ENCODE assay signal across 9 cellular contexts in genomic region chr1:172883387-172883791, GRCh38.
DNase-seq lines count a peak whose midpoint lies in the region; ATAC-seq and TF ChIP-seq lines count a peak whose summit lies in the region.
"Had no signal": no experiment of that assay in that cellular context is flagged by ENCODE, and none has a peak within 500 bp of the region (broad histone marks: within the 10 kb centered on the region; RNA-seq: fewer than 3 reads in every experiment).

No MANE protein-coding gene starts in this region.

- no peak for TF ChIP-seq CTCF in CD8-positive, alpha-beta T cell (IDR thresholded peaks at IDR 0.05)
- TF ChIP-seq CTCF in foreskin fibroblast (IDR thresholded peaks at IDR 0.05; ENCODE audit: low read depth, low read length) = no peak

- peaks cover 8% of the 10 kb centered on the region for H3K4me1 ChIP-seq in CD8-positive, alpha-beta T cell (ENCODE audit: insufficient read depth, low read length)

- CTCF ChIA-PET in CD8-positive, alpha-beta T cell (lab: Charles Lee) = interaction anchor here (1.7 kb wide), 1 partner anchor 11 kb away, joined by 6 read pairs; no protein-coding TSS in a partner anchor

- peak overlapping the region; percentile 16 for H3K4me3 Mint-ChIP-seq in CD8-positive, alpha-beta T cell
- no peak overlapping the region for H3K4me3 Mint-ChIP-seq in activated naive CD8-positive, alpha-beta T cell treated with anti-CD3 and anti-CD28 coated beads, Interleukin-2, amount 50 U/mL, for 24 hours
- H3K4me3 Mint-ChIP-seq: activated naive CD4-positive, alpha-beta T cell treated with anti-CD3 and anti-CD28 coated beads for 36 hours had no signal

- ATAC-seq in CD8-positive, alpha-beta T cell = no peak
- ATAC-seq in GM19395 (IDR thresholded peaks at IDR 0.05; ENCODE audit: unreplicated experiment) (peak; percentile 85), HG03354 (IDR thresholded peaks at IDR 0.05; ENCODE audit: poor library complexity, severe bottlenecking, unreplicated experiment) (peak; percentile 72), GM21515 (IDR thresholded peaks at IDR 0.05; ENCODE audit: unreplicated experiment) (no peak)
- peak; percentile 90 for ATAC-seq in activated naive CD8-positive, alpha-beta T cell treated with anti-CD3 and anti-CD28 coated beads, Interleukin-2, amount 50 U/mL, for 24 hours

- H3K4me3 ChIP-seq in CD8-positive, alpha-beta T cell (ENCODE audit: low read depth, low read length) = no peak overlapping the region
- H3K4me3 ChIP-seq in foreskin fibroblast (ENCODE audit: low read depth in 1 of 2, low read length in 2 of 2) = no peak overlapping the region

- H3K9me3 Mint-ChIP-seq in CD8-positive, alpha-beta T cell = no peaks in the 10 kb centered on the region
- no peaks in the 10 kb centered on the region for H3K9me3 Mint-ChIP-seq in activated naive CD8-positive, alpha-beta T cell treated with anti-CD3 and anti-CD28 coated beads, Interleukin-2, amount 50 U/mL, for 24 hours
- H3K9me3 Mint-ChIP-seq: activated naive CD4-positive, alpha-beta T cell treated with anti-CD3 and anti-CD28 coated beads for 36 hours had no signal

- H3K27ac Mint-ChIP-seq in CD8-positive, alpha-beta T cell = no peak overlapping the region
- H3K27ac Mint-ChIP-seq in activated naive CD8-positive, alpha-beta T cell treated with anti-CD3 and anti-CD28 coated beads, Interleukin-2, amount 50 U/mL, for 24 hours = peak overlapping the region; percentile 68
- H3K27ac Mint-ChIP-seq: activated naive CD4-positive, alpha-beta T cell treated with anti-CD3 and anti-CD28 coated beads for 36 hours had no signal

- H3K27ac ChIP-seq in CD8-positive, alpha-beta T cell (ENCODE audit: low read depth, low read length) = no peak overlapping the region

- peaks cover 12% of the 10 kb centered on the region for H3K4me1 Mint-ChIP-seq in CD8-positive, alpha-beta T cell (ENCODE audit: low read depth)
- H3K4me1 Mint-ChIP-seq in activated naive CD8-positive, alpha-beta T cell treated with anti-CD3 and anti-CD28 coated beads, Interleukin-2, amount 50 U/mL, for 24 hours = peaks cover 21% of the 10 kb centered on the region

- H3K27me3 ChIP-seq in CD8-positive, alpha-beta T cell (ENCODE audit: insufficient read depth, low read length) = no peaks in the 10 kb centered on the region

- no peaks in the 10 kb centered on the region for H3K9me3 ChIP-seq in CD8-positive, alpha-beta T cell (ENCODE audit: low read length)

- peaks cover 2% of the 10 kb centered on the region for H3K27me3 Mint-ChIP-seq in CD8-positive, alpha-beta T cell (ENCODE audit: low read depth)
- peaks cover 17% of the 10 kb centered on the region for H3K27me3 Mint-ChIP-seq in activated naive CD8-positive, alpha-beta T cell treated with anti-CD3 and anti-CD28 coated beads, Interleukin-2, amount 50 U/mL, for 24 hours

- no peaks in the 10 kb centered on the region for H3K36me3 Mint-ChIP-seq in CD8-positive, alpha-beta T cell
- H3K36me3 Mint-ChIP-seq in activated naive CD8-positive, alpha-beta T cell treated with anti-CD3 and anti-CD28 coated beads, Interleukin-2, amount 50 U/mL, for 24 hours (ENCODE audit: low read depth) = no peaks in the 10 kb centered on the region

- intact Hi-C loops in CD8-positive, alpha-beta T cell (cut with DNase I, micrococcal nuclease) = no loop called here

- POLR2A ChIA-PET in CD8-positive, alpha-beta T cell (lab: Charles Lee) = interaction anchor here (1.1 kb wide), 1 partner anchor 19 kb away, joined by 3 read pairs; no protein-coding TSS in a partner anchor

- no peaks in the 10 kb centered on the region for H3K36me3 ChIP-seq in CD8-positive, alpha-beta T cell (ENCODE audit: insufficient read depth, low read length)

- no peak for DNase-seq in CD8-positive, alpha-beta T cell
- no peak for DNase-seq in activated naive CD8-positive, alpha-beta T cell treated with anti-CD3 and anti-CD28 coated beads, Interleukin-2, amount 50 U/mL, for 24 hours
- DNase-seq in amygdala (lab: John Stamatoyannopoulos, UW) = no peak
- no peak for DNase-seq in H4 (ENCODE audit: low spot score)
- no peak for DNase-seq in foreskin fibroblast

Comparison
In these comparisons a context has a peak if more than half of its experiments do, and no peak if none do; other contexts are left out.
1. ATAC-seq: peak in GM19395 (single experiment), HG03354 (single experiment) and activated naive CD8-positive, alpha-beta T cell treated with anti-CD3 and anti-CD28 coated beads, Interleukin-2, amount 50 U/mL, for 24 hours (single experiment); none in CD8-positive, alpha-beta T cell (single experiment) and GM21515 (single experiment).